Comparison of ENCODE assay signal across 1 cellular context in the genomic region with DNA sequence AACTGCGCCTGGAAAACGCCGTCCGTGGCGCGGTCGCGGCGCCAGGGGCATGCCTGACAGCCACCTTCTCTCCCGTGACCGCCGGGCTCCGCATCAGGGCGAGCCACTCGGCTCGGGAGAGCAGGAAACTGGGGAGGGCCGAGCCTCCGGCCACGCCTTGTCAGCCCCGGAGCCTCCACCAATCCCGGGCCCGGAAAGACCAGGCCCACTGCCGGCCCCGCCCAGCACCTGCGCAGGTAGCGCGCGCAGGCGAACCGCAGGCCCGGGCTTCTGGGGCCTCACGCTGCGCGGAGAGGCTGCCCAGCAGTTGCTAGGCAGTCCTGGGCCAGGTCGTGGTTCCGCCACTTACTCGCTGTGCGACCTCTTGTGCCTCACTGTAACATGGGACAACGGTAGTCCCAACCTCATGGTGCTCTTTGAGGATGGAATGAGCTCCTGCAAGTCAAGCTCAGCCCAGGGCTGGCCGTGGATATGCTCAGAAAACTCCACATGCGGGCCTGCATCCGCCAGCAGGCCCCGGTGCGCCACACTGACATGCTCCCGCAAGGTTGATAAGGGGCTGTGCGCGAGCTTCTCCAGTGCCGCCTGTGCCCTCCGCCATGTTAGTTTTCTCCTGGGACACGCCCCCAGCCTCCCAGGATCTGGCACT.
TF ChIP-seq lines count a peak whose summit lies in the region.

No MANE protein-coding gene starts in this region.

TF ChIP-seq in SK-N-SH, 30 proteins besides CTCF, POLR2A, EP300 and RAD21:
- TF ChIP-seq, protein P1, sequence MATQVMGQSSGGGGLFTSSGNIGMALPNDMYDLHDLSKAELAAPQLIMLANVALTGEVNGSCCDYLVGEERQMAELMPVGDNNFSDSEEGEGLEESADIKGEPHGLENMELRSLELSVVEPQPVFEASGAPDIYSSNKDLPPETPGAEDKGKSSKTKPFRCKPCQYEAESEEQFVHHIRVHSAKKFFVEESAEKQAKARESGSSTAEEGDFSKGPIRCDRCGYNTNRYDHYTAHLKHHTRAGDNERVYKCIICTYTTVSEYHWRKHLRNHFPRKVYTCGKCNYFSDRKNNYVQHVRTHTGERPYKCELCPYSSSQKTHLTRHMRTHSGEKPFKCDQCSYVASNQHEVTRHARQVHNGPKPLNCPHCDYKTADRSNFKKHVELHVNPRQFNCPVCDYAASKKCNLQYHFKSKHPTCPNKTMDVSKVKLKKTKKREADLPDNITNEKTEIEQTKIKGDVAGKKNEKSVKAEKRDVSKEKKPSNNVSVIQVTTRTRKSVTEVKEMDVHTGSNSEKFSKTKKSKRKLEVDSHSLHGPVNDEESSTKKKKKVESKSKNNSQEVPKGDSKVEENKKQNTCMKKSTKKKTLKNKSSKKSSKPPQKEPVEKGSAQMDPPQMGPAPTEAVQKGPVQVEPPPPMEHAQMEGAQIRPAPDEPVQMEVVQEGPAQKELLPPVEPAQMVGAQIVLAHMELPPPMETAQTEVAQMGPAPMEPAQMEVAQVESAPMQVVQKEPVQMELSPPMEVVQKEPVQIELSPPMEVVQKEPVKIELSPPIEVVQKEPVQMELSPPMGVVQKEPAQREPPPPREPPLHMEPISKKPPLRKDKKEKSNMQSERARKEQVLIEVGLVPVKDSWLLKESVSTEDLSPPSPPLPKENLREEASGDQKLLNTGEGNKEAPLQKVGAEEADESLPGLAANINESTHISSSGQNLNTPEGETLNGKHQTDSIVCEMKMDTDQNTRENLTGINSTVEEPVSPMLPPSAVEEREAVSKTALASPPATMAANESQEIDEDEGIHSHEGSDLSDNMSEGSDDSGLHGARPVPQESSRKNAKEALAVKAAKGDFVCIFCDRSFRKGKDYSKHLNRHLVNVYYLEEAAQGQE (IDR thresholded peaks at IDR 0.05; ENCODE audit: low read depth, low read length) = no peak
- TF ChIP-seq MEF2A (IDR thresholded peaks at IDR 0.05; ENCODE audit: borderline replicate concordance, low read depth) (no peak), JUND (IDR thresholded peaks at IDR 0.05) (no peak), IRF3 (IDR thresholded peaks at IDR 0.05; ENCODE audit: low read depth, low read length) (no peak), SMC3 (IDR thresholded peaks at IDR 0.05; ENCODE audit: low read depth, low read length) (no peak), ZBTB33 (IDR thresholded peaks at IDR 0.05; ENCODE audit: borderline replicate concordance, low read depth) (no peak), NRF1 (IDR thresholded peaks at IDR 0.05; ENCODE audit: low read depth, low read length) (no peak), NFIC (IDR thresholded peaks at IDR 0.05; ENCODE audit: borderline replicate concordance) (no peak), YY1 (IDR thresholded peaks at IDR 0.05; ENCODE audit: low read depth) (no peak), RXRA (IDR thresholded peaks at IDR 0.05; ENCODE audit: borderline replicate concordance, low read depth) (no peak), RFX5 (IDR thresholded peaks at IDR 0.05; ENCODE audit: low read length) (no peak)
- TF ChIP-seq, protein P2, sequence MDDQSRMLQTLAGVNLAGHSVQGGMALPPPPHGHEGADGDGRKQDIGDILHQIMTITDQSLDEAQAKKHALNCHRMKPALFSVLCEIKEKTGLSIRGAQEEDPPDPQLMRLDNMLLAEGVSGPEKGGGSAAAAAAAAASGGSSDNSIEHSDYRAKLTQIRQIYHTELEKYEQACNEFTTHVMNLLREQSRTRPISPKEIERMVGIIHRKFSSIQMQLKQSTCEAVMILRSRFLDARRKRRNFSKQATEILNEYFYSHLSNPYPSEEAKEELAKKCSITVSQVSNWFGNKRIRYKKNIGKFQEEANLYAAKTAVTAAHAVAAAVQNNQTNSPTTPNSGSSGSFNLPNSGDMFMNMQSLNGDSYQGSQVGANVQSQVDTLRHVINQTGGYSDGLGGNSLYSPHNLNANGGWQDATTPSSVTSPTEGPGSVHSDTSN (IDR thresholded peaks at IDR 0.05) = no peak
